In genomic region chr2:172919732-172920131, GRCh38 we compare ENCODE assay signal across 19 cellular contexts.
DNase-seq lines count a peak whose midpoint lies in the region; ATAC-seq lines count a peak whose summit lies in the region.
"Had no signal": no experiment of that assay in that cellular context is flagged by ENCODE, and none has a peak within 500 bp of the region (broad histone marks: within the 10 kb centered on the region; RNA-seq: fewer than 3 reads in every experiment).

No MANE protein-coding gene starts in this region.

- no peak overlapping the region for H3K27ac ChIP-seq in substantia nigra (ENCODE audit: low read depth, low read length, poor library complexity, severe bottlenecking)
- H3K27ac ChIP-seq: KMS-11, left lung had no signal

- ATAC-seq in GM18517 (IDR thresholded peaks at IDR 0.05; ENCODE audit: unreplicated experiment) (peak; percentile 65), GM21390 (IDR thresholded peaks at IDR 0.05; ENCODE audit: unreplicated experiment) (peak; percentile 52), HG02943 (IDR thresholded peaks at IDR 0.05; ENCODE audit: low read depth, unreplicated experiment) (peak; percentile 82), GM19455 (IDR thresholded peaks at IDR 0.05; ENCODE audit: unreplicated experiment) (no peak)
- ATAC-seq: left lung; naive thymus-derived CD4-positive, alpha-beta T cell; stimulated activated effector memory CD8-positive, alpha-beta T cell treated with anti-CD3 and anti-CD28 coated beads, Interleukin-12 subunit alpha, Interleukin-12 subunit beta, amount 100 ng/mL, for 72 hours had no signal

- DNase-seq in NAMALWA (ENCODE audit: low spot score) (peak; percentile 6), substantia nigra (lab: John Stamatoyannopoulos, UW) (no peak), Kasumi-1 (lab: John Stamatoyannopoulos, UW) (no peak), iPS-NIHi11 (ENCODE audit: low spot score) (no peak)
- DNase-seq: activated B cell treated with CpG ODN at 0.5 μM for 24 hours; activated CD8-positive, alpha-beta memory T cell treated with anti-CD3 and anti-CD28 coated beads, Interleukin-2, amount 50 U/mL, for 48 hours; cerebellar nuclear complex; DMS79 treated with DMSO at 0.1 percent for 48 hours; erythroblast; hippocampal formation; left lung; naive thymus-derived CD4-positive, alpha-beta T cell; NCI-H2107 had no signal
